Comparison of ENCODE assay signal across 2 cellular contexts in the genomic region with DNA sequence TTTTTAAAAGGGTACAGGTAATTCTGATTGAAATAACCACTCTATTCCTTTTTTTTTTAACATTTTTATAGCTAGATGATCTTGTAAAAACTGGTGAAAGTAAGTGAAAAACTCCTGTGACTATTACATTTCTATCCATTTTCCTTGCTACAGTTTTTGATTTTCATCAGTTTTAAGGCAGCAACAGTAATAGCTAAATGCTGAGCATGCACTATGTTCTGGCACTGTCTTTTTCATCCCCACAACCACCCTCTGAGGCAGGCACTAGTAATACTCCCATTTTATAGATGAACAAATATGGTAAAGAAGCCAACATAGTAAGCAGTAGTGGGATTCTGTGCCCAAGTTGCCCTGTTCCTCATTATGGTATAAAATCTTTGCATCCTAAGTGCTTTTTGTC.
TF ChIP-seq lines count a peak whose summit lies in the region.

No MANE protein-coding gene starts in this region.

TF ChIP-seq in HepG2, 621 proteins besides CTCF, POLR2A, EP300 and RAD21:
- TF ChIP-seq, protein P1, sequence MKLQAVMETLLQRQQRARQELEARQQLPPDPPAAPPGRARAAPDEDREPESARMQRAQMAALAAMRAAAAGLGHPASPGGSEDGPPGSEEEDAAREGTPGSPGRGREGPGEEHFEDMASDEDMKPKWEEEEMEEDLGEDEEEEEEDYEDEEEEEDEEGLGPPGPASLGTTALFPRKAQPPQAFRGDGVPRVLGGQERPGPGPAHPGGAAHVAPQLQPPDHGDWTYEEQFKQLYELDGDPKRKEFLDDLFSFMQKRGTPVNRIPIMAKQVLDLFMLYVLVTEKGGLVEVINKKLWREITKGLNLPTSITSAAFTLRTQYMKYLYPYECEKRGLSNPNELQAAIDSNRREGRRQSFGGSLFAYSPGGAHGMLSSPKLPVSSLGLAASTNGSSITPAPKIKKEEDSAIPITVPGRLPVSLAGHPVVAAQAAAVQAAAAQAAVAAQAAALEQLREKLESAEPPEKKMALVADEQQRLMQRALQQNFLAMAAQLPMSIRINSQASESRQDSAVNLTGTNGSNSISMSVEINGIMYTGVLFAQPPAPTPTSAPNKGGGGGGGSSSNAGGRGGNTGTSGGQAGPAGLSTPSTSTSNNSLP (IDR thresholded peaks at IDR 0.05; ENCODE audit: low read depth, low read length), result no peak
- TF ChIP-seq MAFK (conservative IDR thresholded peaks at IDR 0.05 in 1 of 2, IDR thresholded peaks at IDR 0.05 in 1 of 2; ENCODE audit: low read length in 2 of 2) (peak; percentile 17 to 71; a peak in 2 of 4 replicates), ATM (IDR thresholded peaks at IDR 0.05; ENCODE audit: borderline replicate concordance) (no peak), MAFF (IDR thresholded peaks at IDR 0.05; ENCODE audit: low read depth, low read length) (peak; percentile 41), NFIC (IDR thresholded peaks at IDR 0.05; ENCODE audit: low read length) (no peak), ZNF124 (CRISPR knock-in tag; IDR thresholded peaks at IDR 0.05) (no peak)
- TF ChIP-seq, protein P2, sequence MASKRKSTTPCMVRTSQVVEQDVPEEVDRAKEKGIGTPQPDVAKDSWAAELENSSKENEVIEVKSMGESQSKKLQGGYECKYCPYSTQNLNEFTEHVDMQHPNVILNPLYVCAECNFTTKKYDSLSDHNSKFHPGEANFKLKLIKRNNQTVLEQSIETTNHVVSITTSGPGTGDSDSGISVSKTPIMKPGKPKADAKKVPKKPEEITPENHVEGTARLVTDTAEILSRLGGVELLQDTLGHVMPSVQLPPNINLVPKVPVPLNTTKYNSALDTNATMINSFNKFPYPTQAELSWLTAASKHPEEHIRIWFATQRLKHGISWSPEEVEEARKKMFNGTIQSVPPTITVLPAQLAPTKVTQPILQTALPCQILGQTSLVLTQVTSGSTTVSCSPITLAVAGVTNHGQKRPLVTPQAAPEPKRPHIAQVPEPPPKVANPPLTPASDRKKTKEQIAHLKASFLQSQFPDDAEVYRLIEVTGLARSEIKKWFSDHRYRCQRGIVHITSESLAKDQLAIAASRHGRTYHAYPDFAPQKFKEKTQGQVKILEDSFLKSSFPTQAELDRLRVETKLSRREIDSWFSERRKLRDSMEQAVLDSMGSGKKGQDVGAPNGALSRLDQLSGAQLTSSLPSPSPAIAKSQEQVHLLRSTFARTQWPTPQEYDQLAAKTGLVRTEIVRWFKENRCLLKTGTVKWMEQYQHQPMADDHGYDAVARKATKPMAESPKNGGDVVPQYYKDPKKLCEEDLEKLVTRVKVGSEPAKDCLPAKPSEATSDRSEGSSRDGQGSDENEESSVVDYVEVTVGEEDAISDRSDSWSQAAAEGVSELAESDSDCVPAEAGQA (IDR thresholded peaks at IDR 0.05; ENCODE audit: low read depth), result no peak
- TF ChIP-seq, protein P2 (CRISPR knock-in tag; IDR thresholded peaks at IDR 0.05; ENCODE audit: borderline replicate concordance), result no peak
- TF ChIP-seq, protein P3, sequence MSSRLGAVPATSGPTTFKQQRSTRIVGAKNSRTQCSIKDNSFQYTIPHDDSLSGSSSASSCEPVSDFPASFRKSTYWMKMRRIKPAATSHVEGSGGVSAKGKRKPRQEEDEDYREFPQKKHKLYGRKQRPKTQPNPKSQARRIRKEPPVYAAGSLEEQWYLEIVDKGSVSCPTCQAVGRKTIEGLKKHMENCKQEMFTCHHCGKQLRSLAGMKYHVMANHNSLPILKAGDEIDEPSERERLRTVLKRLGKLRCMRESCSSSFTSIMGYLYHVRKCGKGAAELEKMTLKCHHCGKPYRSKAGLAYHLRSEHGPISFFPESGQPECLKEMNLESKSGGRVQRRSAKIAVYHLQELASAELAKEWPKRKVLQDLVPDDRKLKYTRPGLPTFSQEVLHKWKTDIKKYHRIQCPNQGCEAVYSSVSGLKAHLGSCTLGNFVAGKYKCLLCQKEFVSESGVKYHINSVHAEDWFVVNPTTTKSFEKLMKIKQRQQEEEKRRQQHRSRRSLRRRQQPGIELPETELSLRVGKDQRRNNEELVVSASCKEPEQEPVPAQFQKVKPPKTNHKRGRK (CRISPR knock-in tag; IDR thresholded peaks at IDR 0.05), result no peak

TF ChIP-seq in GM12878, 131 proteins besides CTCF, POLR2A, EP300 and RAD21:
- TF ChIP-seq HDGF (IDR thresholded peaks at IDR 0.05), result no peak
- TF ChIP-seq RFX5 (IDR thresholded peaks at IDR 0.05; ENCODE audit: low read depth, low read length), result no peak
- TF ChIP-seq PML (IDR thresholded peaks at IDR 0.05; ENCODE audit: low read length), result no peak
- TF ChIP-seq TCF7 (IDR thresholded peaks at IDR 0.05; ENCODE audit: borderline replicate concordance), result no peak
- TF ChIP-seq, protein P4, sequence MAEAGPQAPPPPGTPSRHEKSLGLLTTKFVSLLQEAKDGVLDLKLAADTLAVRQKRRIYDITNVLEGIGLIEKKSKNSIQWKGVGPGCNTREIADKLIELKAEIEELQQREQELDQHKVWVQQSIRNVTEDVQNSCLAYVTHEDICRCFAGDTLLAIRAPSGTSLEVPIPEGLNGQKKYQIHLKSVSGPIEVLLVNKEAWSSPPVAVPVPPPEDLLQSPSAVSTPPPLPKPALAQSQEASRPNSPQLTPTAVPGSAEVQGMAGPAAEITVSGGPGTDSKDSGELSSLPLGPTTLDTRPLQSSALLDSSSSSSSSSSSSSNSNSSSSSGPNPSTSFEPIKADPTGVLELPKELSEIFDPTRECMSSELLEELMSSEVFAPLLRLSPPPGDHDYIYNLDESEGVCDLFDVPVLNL (IDR thresholded peaks at IDR 0.05; ENCODE audit: low read depth, low read length), result no peak
- TF ChIP-seq, protein P5, sequence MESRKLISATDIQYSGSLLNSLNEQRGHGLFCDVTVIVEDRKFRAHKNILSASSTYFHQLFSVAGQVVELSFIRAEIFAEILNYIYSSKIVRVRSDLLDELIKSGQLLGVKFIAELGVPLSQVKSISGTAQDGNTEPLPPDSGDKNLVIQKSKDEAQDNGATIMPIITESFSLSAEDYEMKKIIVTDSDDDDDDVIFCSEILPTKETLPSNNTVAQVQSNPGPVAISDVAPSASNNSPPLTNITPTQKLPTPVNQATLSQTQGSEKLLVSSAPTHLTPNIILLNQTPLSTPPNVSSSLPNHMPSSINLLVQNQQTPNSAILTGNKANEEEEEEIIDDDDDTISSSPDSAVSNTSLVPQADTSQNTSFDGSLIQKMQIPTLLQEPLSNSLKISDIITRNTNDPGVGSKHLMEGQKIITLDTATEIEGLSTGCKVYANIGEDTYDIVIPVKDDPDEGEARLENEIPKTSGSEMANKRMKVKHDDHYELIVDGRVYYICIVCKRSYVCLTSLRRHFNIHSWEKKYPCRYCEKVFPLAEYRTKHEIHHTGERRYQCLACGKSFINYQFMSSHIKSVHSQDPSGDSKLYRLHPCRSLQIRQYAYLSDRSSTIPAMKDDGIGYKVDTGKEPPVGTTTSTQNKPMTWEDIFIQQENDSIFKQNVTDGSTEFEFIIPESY (IDR thresholded peaks at IDR 0.05), result no peak
- no peak for TF ChIP-seq KAT2A (conservative IDR thresholded peaks at IDR 0.05; ENCODE audit: control insufficient read depth, low read depth, low read length)
- TF ChIP-seq NR2C2 (IDR thresholded peaks at IDR 0.05; ENCODE audit: borderline replicate concordance, control insufficient read depth, insufficient read length, low read depth), result no peak
